In the genomic region with DNA sequence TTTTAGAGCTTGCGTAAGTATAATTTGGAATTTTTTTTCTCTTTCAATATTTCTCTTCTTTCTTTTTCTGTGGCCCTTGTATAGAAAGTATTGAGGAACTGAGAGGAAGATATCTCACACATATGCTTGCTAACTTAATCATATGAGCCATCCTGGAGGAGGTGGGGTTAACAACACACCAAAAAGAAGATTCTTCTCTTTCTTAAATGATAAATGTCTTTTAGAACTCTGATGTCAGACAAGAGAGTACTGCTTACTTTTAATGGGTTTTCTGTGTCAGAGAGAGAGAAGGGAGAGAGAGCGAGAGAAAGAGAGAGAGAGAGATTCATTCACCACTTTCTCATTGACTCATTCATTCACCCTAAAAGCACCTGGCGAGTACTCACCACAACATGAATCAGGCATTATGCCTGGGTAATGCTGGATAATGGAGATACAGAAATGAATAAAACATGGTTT, we compare ENCODE assay signal across 10 cellular contexts.
DNase-seq lines count a peak whose midpoint lies in the region; ATAC-seq, FAIRE-seq and TF ChIP-seq lines count a peak whose summit lies in the region.
"Had no signal": no experiment of that assay in that cellular context is flagged by ENCODE, and none has a peak within 500 bp of the region (broad histone marks: within the 10 kb centered on the region; RNA-seq: fewer than 3 reads in every experiment).

No MANE protein-coding gene starts in this region.

- H3K4me3 ChIP-seq in AG10803 (ENCODE audit: low read length), result no peak overlapping the region
- H3K4me3 ChIP-seq: colonic mucosa had no signal

- ATAC-seq in GM19328 (IDR thresholded peaks at IDR 0.05; ENCODE audit: unreplicated experiment) (peak; percentile 45), HG03064 (IDR thresholded peaks at IDR 0.05; ENCODE audit: low read depth, unreplicated experiment) (peak; percentile 45)
- peak; percentile 35 for ATAC-seq in activated CD8-positive, alpha-beta T cell treated with anti-CD3 and anti-CD28 coated beads, Interleukin-2, amount 10 ng/mL, durations not matched to agents 7 days and 5 days

- H3K9me3 Mint-ChIP-seq in activated CD8-positive, alpha-beta T cell treated with anti-CD3 and anti-CD28 coated beads, Interleukin-2, amount 10 ng/mL, durations not matched to agents 7 days and 5 days (ENCODE audit: insufficient read depth), result peaks cover 4% of the 10 kb centered on the region

- H3K4me1 Mint-ChIP-seq in activated CD8-positive, alpha-beta T cell treated with anti-CD3 and anti-CD28 coated beads, Interleukin-2, amount 10 ng/mL, durations not matched to agents 7 days and 5 days (ENCODE audit: low read depth), result peaks cover 88% of the 10 kb centered on the region

- FAIRE-seq in urothelium cell line (lab: Jason Lieb, UNC), result no peak

- DNase-seq in AG10803 (ENCODE audit: low read depth) (peak; percentile 28), urothelium cell line (ENCODE audit: low spot score) (no peak), NCI-H748 (lab: John Stamatoyannopoulos, UW; ENCODE audit: unreplicated experiment) (no peak), NCI-H2171 treated with DMSO at 0.1 percent for 48 hours (lab: John Stamatoyannopoulos, UW) (no peak)
- no peak for DNase-seq in activated CD8-positive, alpha-beta T cell treated with anti-CD3 and anti-CD28 coated beads, Interleukin-2, amount 10 ng/mL, durations not matched to agents 7 days and 5 days
- DNase-seq in stimulated activated CD8-positive, alpha-beta memory T cell treated with anti-CD3 and anti-CD28 coated beads, Interleukin-4, amount 100 ng/mL, for 48 hours, result no peak
- DNase-seq: colonic mucosa, SHP77 had no signal

- POLR2A ChIA-PET in activated CD8-positive, alpha-beta T cell treated with anti-CD3 and anti-CD28 coated beads, Interleukin-2, amount 10 ng/mL, durations not matched to agents 7 days and 5 days (lab: Charles Lee), result interaction anchor here (1.3 to 2.7 kb wide), 4 partner anchors 49 to 66 kb away, joined by 6 to 22 read pairs (median 10); no protein-coding TSS in a partner anchor

- H3K4me3 Mint-ChIP-seq in activated CD8-positive, alpha-beta T cell treated with anti-CD3 and anti-CD28 coated beads, Interleukin-2, amount 10 ng/mL, durations not matched to agents 7 days and 5 days, result no peak overlapping the region

- peaks cover 9% of the 10 kb centered on the region for H3K36me3 Mint-ChIP-seq in activated CD8-positive, alpha-beta T cell treated with anti-CD3 and anti-CD28 coated beads, Interleukin-2, amount 10 ng/mL, durations not matched to agents 7 days and 5 days (ENCODE audit: low read depth)

- H3K27me3 Mint-ChIP-seq in activated CD8-positive, alpha-beta T cell treated with anti-CD3 and anti-CD28 coated beads, Interleukin-2, amount 10 ng/mL, durations not matched to agents 7 days and 5 days (ENCODE audit: low read depth), result no peaks in the 10 kb centered on the region

- CTCF ChIA-PET in activated CD8-positive, alpha-beta T cell treated with anti-CD3 and anti-CD28 coated beads, Interleukin-2, amount 10 ng/mL, durations not matched to agents 7 days and 5 days (lab: Charles Lee), result interaction anchor here (1.3 to 3.7 kb wide), 9 partner anchors 18 to 162 kb away, joined by 4 to 39 read pairs (median 14); no protein-coding TSS in a partner anchor

- H3K27ac Mint-ChIP-seq in activated CD8-positive, alpha-beta T cell treated with anti-CD3 and anti-CD28 coated beads, Interleukin-2, amount 10 ng/mL, durations not matched to agents 7 days and 5 days, result peak overlapping the region; percentile 43

- no peak for TF ChIP-seq CTCF in AG10803 (conservative IDR thresholded peaks at IDR 0.05; ENCODE audit: low read length)
